ENCODE assay signal across 13 cellular contexts in the genomic region with DNA sequence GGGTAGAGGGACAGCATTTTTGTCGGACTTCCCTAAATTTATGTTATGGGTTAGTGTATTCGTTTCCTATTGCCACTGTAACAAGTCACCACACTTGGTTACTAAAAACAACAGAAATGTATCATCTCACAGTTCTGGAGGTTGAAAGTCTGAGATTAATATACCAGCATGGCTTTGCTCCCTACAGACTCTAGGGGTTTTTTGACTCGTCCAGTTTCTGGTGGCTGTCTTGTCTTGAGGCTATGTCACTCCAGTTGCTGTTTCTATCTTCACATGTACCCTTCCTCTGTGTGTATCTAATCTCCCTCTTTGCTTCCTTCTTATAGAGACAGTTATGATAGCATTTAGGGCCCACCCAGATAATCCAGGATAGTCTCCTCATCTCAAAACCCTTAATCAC.
"Had no signal": no experiment of that assay in that cellular context is flagged by ENCODE, and none has a peak within 500 bp of the region (broad histone marks: within the 10 kb centered on the region; RNA-seq: fewer than 3 reads in every experiment).

No MANE protein-coding gene starts in this region.

- DNase-seq: activated CD4-positive, alpha-beta T cell treated with anti-CD3 and anti-CD28 coated beads for 48 hours; activated naive CD4-positive, alpha-beta T cell; colonic mucosa; gastrocnemius medialis; heart right ventricle; psoas muscle; right lobe of liver; tibial artery had no signal

- H3K4me3 ChIP-seq: cardiac muscle cell, colonic mucosa, gastrocnemius medialis, heart right ventricle, psoas muscle, right lobe of liver, tibial artery, vagina had no signal

- ATAC-seq: gastrocnemius medialis; heart right ventricle; left lobe of liver; psoas muscle; right lobe of liver; stimulated activated memory B cell treated with anti-CD40 and anti-IgM and Interleukin-4, amounts not matched to agents 10 μg/mL and 1 μg/mL and 100 μg/mL, for 72 hours; WTC11 had no signal
